ENCODE assay signal across 8 cellular contexts in genomic region chr1:153532769-153533599, GRCh38. TPM values are rescaled to one million over a fixed set of nuclear protein-coding genes. Genes with fewer than 3 reads are reported as not detected.
DNase-seq lines count a peak whose midpoint lies in the region; ATAC-seq, FAIRE-seq and TF ChIP-seq lines count a peak whose summit lies in the region.

No MANE protein-coding gene starts in this region.

- no peak for FAIRE-seq in GM12891 (lab: Jason Lieb, UNC)

- no peaks in the 10 kb centered on the region for H3K9me3 ChIP-seq in skeletal muscle tissue (ENCODE audit: control insufficient read depth in 3 of 3, low read length in 3 of 3)

- H3K9ac ChIP-seq in skeletal muscle tissue (ENCODE audit: low read depth in 1 of 3, low read length in 3 of 3), result peak overlapping the region; percentile 27 to 70 (median 60)

- peaks cover 0 to 3% (median 0%) of the 10 kb centered on the region in 3 donors for H3K36me3 ChIP-seq in skeletal muscle tissue (ENCODE audit: control insufficient read depth in 3 of 3, insufficient read depth in 3 of 3, low read length in 3 of 3)

- peaks cover 37 to 48% (median 41%) of the 10 kb centered on the region in 3 donors for H3K4me1 ChIP-seq in skeletal muscle tissue (ENCODE audit: control insufficient read depth in 3 of 3, insufficient read depth in 3 of 3, low read length in 3 of 3)

- H3K27ac ChIP-seq in caudate nucleus (ENCODE audit: low read depth, low read length) (peak overlapping the region; percentile 11), skeletal muscle tissue (ENCODE audit: low read depth, low read length) (peak overlapping the region; percentile 96)

- no peak for ATAC-seq in HG02870 (IDR thresholded peaks at IDR 0.05; ENCODE audit: unreplicated experiment)
- ATAC-seq in HG02938 (IDR thresholded peaks at IDR 0.05; ENCODE audit: unreplicated experiment), result no peak

- no peak for TF ChIP-seq POLR2A in GM12891 (IDR thresholded peaks at IDR 0.05; ENCODE audit: low read depth, low read length)

- peaks cover 0 to 5% (median 0%) of the 10 kb centered on the region in 3 donors for H3K27me3 ChIP-seq in skeletal muscle tissue (ENCODE audit: control insufficient read depth in 3 of 3, insufficient read depth in 3 of 3, low read length in 3 of 3)

- H3K4me3 ChIP-seq in skeletal muscle tissue (ENCODE audit: low read length in 3 of 3), result peak overlapping the region; percentile 95 to 97 (median 95)

- peak; percentile 77 for DNase-seq in GM12891 (ENCODE audit: insufficient read length, low spot score)
- DNase-seq in NCI-H2196 treated with DMSO at 0.1 percent for 48 hours (lab: John Stamatoyannopoulos, UW; ENCODE audit: unreplicated experiment), result peak; percentile 70
- peak; percentile 60 for DNase-seq in activated CD4-positive, CD25-positive, alpha-beta regulatory T cell treated with anti-CD3 and anti-CD28 coated beads, Interleukin-2, amount 50 U/mL, for 16 hours (ENCODE audit: low read depth, low spot score)
- peak in 55 of 61 donors; percentile 16 to 88 (median 56) for DNase-seq in caudate nucleus (lab: John Stamatoyannopoulos, UW)
- DNase-seq in inferior parietal cortex (ENCODE audit: extremely low spot score), result peak; percentile 84

TF ChIP-seq in GM12891, 5 proteins besides CTCF, POLR2A, EP300 and RAD21:
- no peak for TF ChIP-seq SPI1 (IDR thresholded peaks at IDR 0.05; ENCODE audit: low read depth, low read length)

RNA-seq across cellular contexts. Expression of gene S100A6, which starts 2.8 kb away (rescaled TPM):
- polyA plus RNA-seq in GM12891 (2012; ENCODE audit: low read depth, missing spikeins), result 21.7 TPM
- 203 TPM for total RNA-seq in skeletal muscle tissue

RNA-seq across cellular contexts. Expression of gene S100A5, which starts 7.8 kb away (rescaled TPM):
- 0.47 TPM for polyA plus RNA-seq in GM12891 (2012; ENCODE audit: low read depth, missing spikeins)
- total RNA-seq in skeletal muscle tissue, result not detected

RNA-seq across cellular contexts. Expression of gene S100A4, which starts 12.6 kb away (rescaled TPM):
- 38.4 TPM for polyA plus RNA-seq in GM12891 (2012; ENCODE audit: low read depth, missing spikeins)
- 165 TPM for total RNA-seq in skeletal muscle tissue

RNA-seq across cellular contexts. Expression of gene S100A3, which starts 16.1 kb away (rescaled TPM):
- 0.28 TPM for polyA plus RNA-seq in GM12891 (2012; ENCODE audit: low read depth, missing spikeins)
- not detected for total RNA-seq in skeletal muscle tissue

RNA-seq across cellular contexts. Expression of gene S100A2, which starts 32.7 kb away (rescaled TPM):
- 0.87 TPM for polyA plus RNA-seq in GM12891 (2012; ENCODE audit: low read depth, missing spikeins)
- total RNA-seq in skeletal muscle tissue, result not detected
